In the genomic region with DNA sequence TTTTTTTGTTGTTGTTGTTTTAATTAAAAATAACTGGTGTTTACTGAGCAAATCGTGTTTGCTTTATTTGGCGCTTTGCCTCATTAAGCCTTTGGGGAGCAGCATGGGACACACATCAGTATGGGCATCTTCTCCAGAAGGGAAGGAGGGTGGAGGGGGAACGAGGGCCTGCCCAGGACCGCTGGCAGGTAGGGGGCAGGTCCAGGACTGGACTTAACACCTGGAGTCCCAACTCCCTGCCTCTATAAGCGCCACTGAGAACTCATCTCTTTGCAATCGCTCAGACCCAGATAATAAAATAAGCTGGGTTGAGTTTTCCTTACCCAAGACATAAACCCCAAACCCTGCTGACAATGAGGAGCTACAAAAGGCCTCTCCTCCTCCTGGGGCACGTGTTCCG, we compare ENCODE assay signal across 1 cellular context.
TF ChIP-seq lines count a peak whose summit lies in the region.

No MANE protein-coding gene starts in this region.

TF ChIP-seq in IMR-90, 13 proteins besides CTCF, POLR2A, EP300 and RAD21 (continued from another document):
- TF ChIP-seq MXI1 (IDR thresholded peaks at IDR 0.05; ENCODE audit: borderline replicate concordance, low read depth, low read length) = no peak
- no peak for TF ChIP-seq CHD1 (IDR thresholded peaks at IDR 0.05; ENCODE audit: low read depth, low read length)
- no peak for TF ChIP-seq CEBPB (IDR thresholded peaks at IDR 0.05; ENCODE audit: low read depth, low read length)
- TF ChIP-seq, protein P1, sequence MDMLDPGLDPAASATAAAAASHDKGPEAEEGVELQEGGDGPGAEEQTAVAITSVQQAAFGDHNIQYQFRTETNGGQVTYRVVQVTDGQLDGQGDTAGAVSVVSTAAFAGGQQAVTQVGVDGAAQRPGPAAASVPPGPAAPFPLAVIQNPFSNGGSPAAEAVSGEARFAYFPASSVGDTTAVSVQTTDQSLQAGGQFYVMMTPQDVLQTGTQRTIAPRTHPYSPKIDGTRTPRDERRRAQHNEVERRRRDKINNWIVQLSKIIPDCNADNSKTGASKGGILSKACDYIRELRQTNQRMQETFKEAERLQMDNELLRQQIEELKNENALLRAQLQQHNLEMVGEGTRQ (IDR thresholded peaks at IDR 0.05; ENCODE audit: low read depth, low read length) = no peak
- no peak for TF ChIP-seq NFE2L2 (IDR thresholded peaks at IDR 0.05; ENCODE audit: low read depth, low read length)
- no peak for TF ChIP-seq MAZ (IDR thresholded peaks at IDR 0.05; ENCODE audit: borderline replicate concordance, low read depth, low read length)
- TF ChIP-seq SMC3 (IDR thresholded peaks at IDR 0.05; ENCODE audit: low read depth, low read length) = no peak
- no peak for TF ChIP-seq FOS (IDR thresholded peaks at IDR 0.05; ENCODE audit: low read depth, low read length)
TF ChIP-seq in IMR-90: peak in this region for 0.
